ENCODE assay signal across 19 cellular contexts in the genomic region with DNA sequence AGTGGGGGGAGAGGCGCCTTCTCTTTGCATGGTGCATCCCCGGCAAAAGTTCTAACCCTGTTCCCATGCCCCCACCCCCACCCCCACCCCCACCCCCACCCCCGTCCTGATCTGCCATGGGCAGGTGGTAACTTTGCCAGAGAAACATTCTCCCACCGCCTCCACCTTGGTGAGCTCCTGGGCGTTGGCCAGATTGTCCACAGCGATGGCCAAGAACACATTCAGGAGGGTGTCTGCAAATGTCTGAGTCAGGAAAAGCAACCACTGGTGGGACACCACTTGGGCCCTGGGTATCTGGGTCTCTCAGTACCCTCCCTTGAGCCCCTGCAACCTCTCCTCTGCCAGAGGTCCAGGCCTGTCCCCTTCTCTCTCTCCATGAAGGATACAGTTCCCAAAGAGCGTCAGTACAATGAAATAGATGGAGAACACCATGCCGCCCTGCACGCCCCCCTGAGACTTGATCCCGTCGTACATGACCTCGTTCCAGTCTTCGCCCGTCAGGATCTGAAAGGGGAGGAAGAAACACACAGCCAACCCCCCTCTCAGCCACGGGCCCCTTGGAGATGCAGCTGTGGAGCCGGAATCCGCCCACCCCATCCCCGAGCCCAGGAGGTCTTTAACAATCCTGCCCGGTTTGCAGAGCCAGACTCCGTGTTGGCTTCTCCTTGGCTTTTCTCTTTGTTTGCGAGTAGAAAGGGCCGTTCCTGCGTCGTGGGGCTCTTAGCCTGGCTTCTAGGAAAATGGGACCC.
DNase-seq lines count a peak whose midpoint lies in the region; ATAC-seq and TF ChIP-seq lines count a peak whose summit lies in the region.
"Had no signal": no experiment of that assay in that cellular context is flagged by ENCODE, and none has a peak within 500 bp of the region (broad histone marks: within the 10 kb centered on the region; RNA-seq: fewer than 3 reads in every experiment).

No MANE protein-coding gene starts in this region.

- H3K79me2 ChIP-seq in neural progenitor cell (ENCODE audit: low read depth), result no peaks in the 10 kb centered on the region

- H3K27ac ChIP-seq in ectodermal cell (ENCODE audit: insufficient read depth, low read depth, low read length, poor library complexity, severe bottlenecking), result peak overlapping the region; percentile 47
- H3K27ac ChIP-seq in neural progenitor cell, result no peak overlapping the region
- H3K27ac ChIP-seq: BLaER1, C4-2B, GM23248 had no signal

- DNase-seq in cerebellar cortex (ENCODE audit: low spot score) (peak; percentile 61), neural progenitor cell (ENCODE audit: low spot score) (peak; percentile 6), NCI-H82 (lab: John Stamatoyannopoulos, UW) (no peak), NCI-H524 treated with DMSO at 0.1 percent for 48 hours (lab: John Stamatoyannopoulos, UW) (no peak)
- DNase-seq: Caco-2; CD4-positive, CD25-positive, alpha-beta regulatory T cell; CD8-positive, alpha-beta T cell; DMS153; DND-41; GDM1; GM23248; H9 had no signal

- H3K4me1 Mint-ChIP-seq in neural progenitor cell, result peaks cover 25% of the 10 kb centered on the region
- H3K4me1 Mint-ChIP-seq: B cell had no signal

- no peak for TF ChIP-seq CTCF in neural progenitor cell (IDR thresholded peaks at IDR 0.05)

- no peak overlapping the region for H3K4me2 ChIP-seq in neural progenitor cell
- H3K4me2 ChIP-seq: BLaER1 had no signal

- H4K20me1 ChIP-seq in neural progenitor cell (ENCODE audit: low read depth), result no peaks in the 10 kb centered on the region
- H4K20me1 ChIP-seq: BLaER1 had no signal

- peaks cover 2% of the 10 kb centered on the region for H3K9me3 Mint-ChIP-seq in neural progenitor cell
- H3K9me3 Mint-ChIP-seq: CD8-positive, alpha-beta T cell; H9 had no signal

- no peak overlapping the region for H3K4me3 ChIP-seq in ectodermal cell (ENCODE audit: insufficient read depth, low read depth, low read length)
- no peak overlapping the region for H3K4me3 ChIP-seq in neural progenitor cell
- H3K4me3 ChIP-seq: BLaER1, GM12878, GM23248 had no signal

- no peak overlapping the region for H2AFZ ChIP-seq in neural progenitor cell (replicated peaks)
- H2AFZ ChIP-seq: GM23248 had no signal

- H3K9me3 ChIP-seq in ectodermal cell (ENCODE audit: control insufficient read depth, low read length), result no peaks in the 10 kb centered on the region
- no peaks in the 10 kb centered on the region for H3K9me3 ChIP-seq in neural progenitor cell (ENCODE audit: low read depth)
- H3K9me3 ChIP-seq: BLaER1, Caco-2 had no signal

- H3F3A ChIP-seq in neural progenitor cell (ENCODE audit: low read depth), result no peaks in the 10 kb centered on the region

- H3K4me1 ChIP-seq in ectodermal cell (ENCODE audit: control insufficient read depth, insufficient read depth, low read length) (peaks cover 8% of the 10 kb centered on the region), neural progenitor cell (no peaks in the 10 kb centered on the region)
- H3K4me1 ChIP-seq: Caco-2 had no signal

- H3K27me3 Mint-ChIP-seq in neural progenitor cell (ENCODE audit: insufficient read depth, low read depth), result peaks cover under 1% of the 10 kb centered on the region

- no peak overlapping the region for H3K27ac Mint-ChIP-seq in neural progenitor cell
- H3K27ac Mint-ChIP-seq: B cell; CD4-positive, CD25-positive, alpha-beta regulatory T cell; CD8-positive, alpha-beta T cell had no signal

- H3K27me3 ChIP-seq in ectodermal cell (ENCODE audit: control insufficient read depth, insufficient read depth, low read length, poor library complexity, severe bottlenecking) (no peaks in the 10 kb centered on the region), neural progenitor cell (no peaks in the 10 kb centered on the region)
- H3K27me3 ChIP-seq: BLaER1 had no signal

- no peak for ATAC-seq in HG02938 (IDR thresholded peaks at IDR 0.05; ENCODE audit: unreplicated experiment)
- ATAC-seq: CD8-positive, alpha-beta T cell; GM12878; HCT116 had no signal

- no peak overlapping the region for H3K9ac ChIP-seq in neural progenitor cell
- H3K9ac ChIP-seq: BLaER1, GM23248 had no signal

- no peaks in the 10 kb centered on the region for H3K36me3 Mint-ChIP-seq in neural progenitor cell
- H3K36me3 Mint-ChIP-seq: CD4-positive, CD25-positive, alpha-beta regulatory T cell; CD8-positive, alpha-beta T cell had no signal

- peak overlapping the region; percentile 22 for H3K4me3 Mint-ChIP-seq in neural progenitor cell
- H3K4me3 Mint-ChIP-seq: B cell; CD4-positive, CD25-positive, alpha-beta regulatory T cell; CD8-positive, alpha-beta T cell; H9 had no signal

- WGBS in ectodermal cell, 2 experiments, result 69 to 71% methylated on average over 21 to 22 of the region's 24 CpGs

- H3K36me3 ChIP-seq in ectodermal cell (ENCODE audit: control insufficient read depth, insufficient read depth, low read length), result peaks cover 7% of the 10 kb centered on the region
- H3K36me3 ChIP-seq in neural progenitor cell, result no peaks in the 10 kb centered on the region
- H3K36me3 ChIP-seq: BLaER1 had no signal

Comparison
In these comparisons a context has a peak if more than half of its experiments do, and no peak if none do; other contexts are left out.
1. DNase-seq: peak in cerebellar cortex (single experiment) and neural progenitor cell (single experiment); none in NCI-H82 (single experiment) and NCI-H524 treated with DMSO at 0.1 percent for 48 hours (single experiment).